24 cellular contexts compared by ENCODE assay signal in genomic region chrX:12327836-12328235, GRCh38.
DNase-seq lines count a peak whose midpoint lies in the region; ATAC-seq, FAIRE-seq and TF ChIP-seq lines count a peak whose summit lies in the region.
"Had no signal": no experiment of that assay in that cellular context is flagged by ENCODE, and none has a peak within 500 bp of the region (broad histone marks: within the 10 kb centered on the region; RNA-seq: fewer than 3 reads in every experiment).

No MANE protein-coding gene starts in this region.

- no peak overlapping the region for H2AK9ac ChIP-seq in IMR-90 (replicated peaks; ENCODE audit: low read depth, low read length, poor library complexity)

- H3K4me3 Mint-ChIP-seq in T-cell (no peak overlapping the region), type B pancreatic cell (no peak overlapping the region)
- H3K4me3 Mint-ChIP-seq: CD4-positive, CD25-positive, alpha-beta regulatory T cell had no signal

- no peaks in the 10 kb centered on the region for H3K79me2 ChIP-seq in mammary epithelial cell (ENCODE audit: insufficient read depth, low read length)

- H3K27me3 ChIP-seq in mammary epithelial cell (ENCODE audit: insufficient read depth, low read length) (no peaks in the 10 kb centered on the region), breast epithelium (peaks cover 0 to 16% of the 10 kb centered on the region in 2 donors), IMR-90 (ENCODE audit: control insufficient read depth, insufficient read depth, low read length) (no peaks in the 10 kb centered on the region), bronchial epithelial cell (ENCODE audit: control insufficient read depth, insufficient read depth, low read length) (no peaks in the 10 kb centered on the region), spleen (replicated peaks in 1 of 7) (peaks cover 0 to 4% (median 0%) of the 10 kb centered on the region in 7 donors)

- H3K27me3 Mint-ChIP-seq in T-cell (peaks cover 0 to 5% of the 10 kb centered on the region in 2 donors), type B pancreatic cell (no peaks in the 10 kb centered on the region)
- H3K27me3 Mint-ChIP-seq: CD4-positive, CD25-positive, alpha-beta regulatory T cell had no signal

- ATAC-seq in IMR-90 (ENCODE audit: low read depth): peak; percentile 48
- no peak for ATAC-seq in T-cell (replicated peaks in 1 of 4)
- no peak for ATAC-seq in GM19035 (IDR thresholded peaks at IDR 0.05; ENCODE audit: unreplicated experiment)

- H3K9me3 ChIP-seq in mammary epithelial cell (replicated peaks; ENCODE audit: insufficient read depth, low read length): no peaks in the 10 kb centered on the region
- H3K9me3 ChIP-seq in breast epithelium: no peaks in the 10 kb centered on the region
- no peaks in the 10 kb centered on the region for H3K9me3 ChIP-seq in IMR-90 (ENCODE audit: control insufficient read depth, insufficient read depth, low read length)
- no peaks in the 10 kb centered on the region for H3K9me3 ChIP-seq in spleen
- H3K9me3 ChIP-seq: BLaER1 had no signal

- CTCF ChIA-PET in mammary epithelial cell (lab: Charles Lee; ENCODE audit: low non-redundant PET): no interaction called here
- CTCF ChIA-PET in IMR-90 (lab: Yijun Ruan, JAX): interaction anchor here (1.3 kb wide), 1 partner anchor 9 kb away, joined by 3 read pairs; no protein-coding TSS in a partner anchor
- CTCF ChIA-PET in T-cell (lab: Charles Lee): no interaction called here

- H3K4ac ChIP-seq in IMR-90 (ENCODE audit: low read depth, low read length): no peak overlapping the region

- H3K9ac ChIP-seq in mammary epithelial cell (ENCODE audit: insufficient read depth, low read length) (no peak overlapping the region), IMR-90 (ENCODE audit: low read depth, low read length) (no peak overlapping the region)
- H3K9ac ChIP-seq: BLaER1 had no signal

- H3K9me3 Mint-ChIP-seq in T-cell (no peaks in the 10 kb centered on the region), type B pancreatic cell (no peaks in the 10 kb centered on the region)

- POLR2A ChIA-PET in IMR-90 (lab: Charles Lee; ENCODE audit: unreplicated experiment) (no interaction called here), T-cell (lab: Charles Lee) (no interaction called here)

- H3K4me1 Mint-ChIP-seq in T-cell (no peaks in the 10 kb centered on the region), type B pancreatic cell (ENCODE audit: unreplicated experiment) (no peaks in the 10 kb centered on the region)
- H3K4me1 Mint-ChIP-seq: CD4-positive, CD25-positive, alpha-beta regulatory T cell had no signal

- H4K91ac ChIP-seq in IMR-90 (ENCODE audit: insufficient read depth, low read depth, low read length): no peak overlapping the region

- H3K4me1 ChIP-seq in mammary epithelial cell (ENCODE audit: insufficient read depth, low read length) (no peaks in the 10 kb centered on the region), breast epithelium (no peaks in the 10 kb centered on the region), IMR-90 (ENCODE audit: control insufficient read depth, insufficient read depth, low read length) (no peaks in the 10 kb centered on the region; the same call in 1 of the 2 replicates), spleen (no peaks in the 10 kb centered on the region)
- H3K4me1 ChIP-seq: BLaER1 had no signal

- dilution Hi-C loops in mammary epithelial cell (cut with HindIII; ENCODE audit: low sequenced_read_pairs) (no loop called here), IMR-90 (cut with HindIII; ENCODE audit: low sequenced_read_pairs, unreplicated experiment) (no loop called here)

- DNase-seq in mammary epithelial cell (peak; percentile 4), breast epithelium (ENCODE audit: low spot score in 2 of 2) (no peak), IMR-90 (peak; percentile 26), bronchial epithelial cell (ENCODE audit: low read depth) (peak; percentile 21), T-cell (no peak), spleen (no peak), type B pancreatic cell (ENCODE audit: extremely low spot score, unreplicated experiment) (no peak)
- DNase-seq: ACHN; CD4-positive, CD25-positive, alpha-beta regulatory T cell; DMS153; DND-41; KG1; MM.1S; NCI-H2029; NCI-H446; NCI-H524 treated with DMSO at 0.1 percent for 48 hours; NCI-H774; PC-9; SHP77 had no signal

- H3K36me3 Mint-ChIP-seq in T-cell (no peaks in the 10 kb centered on the region), type B pancreatic cell (no peaks in the 10 kb centered on the region)
- H3K36me3 Mint-ChIP-seq: CD4-positive, CD25-positive, alpha-beta regulatory T cell had no signal

- intact Hi-C loops in mammary epithelial cell (cut with micrococcal nuclease) (no loop called here), breast epithelium (cut with DNase I; ENCODE audit: low total_unique reads) (no loop called here), IMR-90 (cut with micrococcal nuclease) (loop anchor here (10.0 kb wide), 1 partner anchor 243 kb away; no protein-coding TSS in a partner anchor), spleen (cut with DNase I; ENCODE audit: low total_unique reads) (no loop called here)

- H2AK5ac ChIP-seq in IMR-90 (ENCODE audit: low read depth, low read length): no peak overlapping the region

- no peaks in the 10 kb centered on the region for H3K79me1 ChIP-seq in IMR-90 (ENCODE audit: low read depth in 1 of 2, low read length in 2 of 2)

- no peaks in the 10 kb centered on the region for H3K9me1 ChIP-seq in IMR-90 (ENCODE audit: insufficient read depth, low read length)

- TF ChIP-seq RAD21 in IMR-90 (IDR thresholded peaks at IDR 0.05; ENCODE audit: low read length): no peak

- no TSS peak for BruUV-seq in mammary epithelial cell (replicated peaks; lab: Mats Ljungman, UMichigan)
- BruUV-seq in IMR-90 (replicated peaks; lab: Mats Ljungman, UMichigan): no TSS peak

- H2BK5ac ChIP-seq in IMR-90 (ENCODE audit: low read depth, low read length, poor library complexity, severe bottlenecking): no peak overlapping the region

- H3K56ac ChIP-seq in IMR-90 (ENCODE audit: extremely low read depth, insufficient read depth, low read length): no peak overlapping the region

- H4K5ac ChIP-seq in IMR-90 (ENCODE audit: low read depth, low read length): peak overlapping the region; percentile 31; the same call in 1 of the 2 replicates

- H3K14ac ChIP-seq in IMR-90 (replicated peaks; ENCODE audit: low read depth, low read length): no peak overlapping the region

- H4K20me1 ChIP-seq in mammary epithelial cell (ENCODE audit: insufficient read depth, low read length): no peaks in the 10 kb centered on the region
- H4K20me1 ChIP-seq in IMR-90 (ENCODE audit: insufficient read depth, low read length): no peaks in the 10 kb centered on the region

- TF ChIP-seq CTCF in mammary epithelial cell (conservative IDR thresholded peaks at IDR 0.05 in 1 of 2, IDR thresholded peaks at IDR 0.05 in 1 of 2; ENCODE audit: extremely low read depth in 1 of 2, insufficient read depth in 1 of 2, low read depth in 1 of 2, low read length in 2 of 2) (no peak), breast epithelium (IDR thresholded peaks at IDR 0.05) (no peak), IMR-90 (conservative IDR thresholded peaks at IDR 0.05; ENCODE audit: low read depth, low read length) (no peak), bronchial epithelial cell (IDR thresholded peaks at IDR 0.05; ENCODE audit: insufficient read depth, low read length, severe bottlenecking) (no peak), spleen (IDR thresholded peaks at IDR 0.05 in 8 of 11, conservative IDR thresholded peaks at IDR 0.05 in 3 of 11) (no peak), type B pancreatic cell (conservative IDR thresholded peaks at IDR 0.05) (no peak)

- no peaks in the 10 kb centered on the region for H3K36me3 ChIP-seq in mammary epithelial cell (ENCODE audit: insufficient read depth, low read length)
- no peaks in the 10 kb centered on the region for H3K36me3 ChIP-seq in breast epithelium
- H3K36me3 ChIP-seq in IMR-90 (ENCODE audit: control insufficient read depth, insufficient read depth, low read length): no peaks in the 10 kb centered on the region
- H3K36me3 ChIP-seq in bronchial epithelial cell (ENCODE audit: control insufficient read depth, insufficient read depth, low read length): no peaks in the 10 kb centered on the region
- H3K36me3 ChIP-seq in spleen: no peaks in the 10 kb centered on the region
- H3K36me3 ChIP-seq: BLaER1 had no signal

- no peak overlapping the region; the same call in 1 of the 2 replicates for H3K18ac ChIP-seq in IMR-90 (ENCODE audit: low read depth, low read length)

- H3K23ac ChIP-seq in IMR-90 (ENCODE audit: low read depth, low read length): no peak overlapping the region

- no peak overlapping the region for H3K27ac ChIP-seq in mammary epithelial cell (ENCODE audit: insufficient read depth, low read depth, low read length)
- no peak overlapping the region for H3K27ac ChIP-seq in breast epithelium
- H3K27ac ChIP-seq in IMR-90 (ENCODE audit: insufficient read depth, low read length): no peak overlapping the region
- H3K27ac ChIP-seq in spleen: no peak overlapping the region
- H3K27ac ChIP-seq: 22Rv1, BLaER1, PC-9, RWPE1 had no signal

- no peak for TF ChIP-seq POLR2A in breast epithelium (IDR thresholded peaks at IDR 0.05)
- TF ChIP-seq POLR2A in IMR-90 (IDR thresholded peaks at IDR 0.05; ENCODE audit: low read depth, low read length): no peak
- no peak for TF ChIP-seq POLR2A in spleen (IDR thresholded peaks at IDR 0.05)

- no peak overlapping the region for H2BK20ac ChIP-seq in IMR-90 (ENCODE audit: low read depth, low read length)

- H2BK15ac ChIP-seq in IMR-90 (ENCODE audit: low read depth, low read length): no peak overlapping the region

- H3K4me2 ChIP-seq in mammary epithelial cell (ENCODE audit: insufficient read depth, low read depth, low read length) (no peak overlapping the region), IMR-90 (ENCODE audit: low read depth, low read length) (no peak overlapping the region; the same call in 1 of the 2 replicates)
- H3K4me2 ChIP-seq: BLaER1, PC-9 had no signal

- no peak overlapping the region for H4K8ac ChIP-seq in IMR-90 (ENCODE audit: low read depth in 2 of 2, low read length in 2 of 2)

- H3K4me3 ChIP-seq in mammary epithelial cell (replicated peaks in 1 of 3; ENCODE audit: insufficient read depth in 1 of 3, low read depth in 2 of 3, low read length in 3 of 3) (no peak overlapping the region), breast epithelium (no peak overlapping the region), IMR-90 (ENCODE audit: insufficient read depth, low read depth, low read length) (no peak overlapping the region), bronchial epithelial cell (ENCODE audit: low read depth, low read length) (no peak overlapping the region), spleen (no peak overlapping the region)
- H3K4me3 ChIP-seq: BLaER1, PC-9 had no signal

- H2BK120ac ChIP-seq in IMR-90 (ENCODE audit: low read depth, low read length): no peak overlapping the region

- in situ Hi-C loops in mammary epithelial cell (cut with MboI; ENCODE audit: low sequenced_read_pairs in 2 of 2): no loop called here
- in situ Hi-C loops in IMR-90 (cut with MboI; ENCODE audit: low sequenced_read_pairs): no loop called here

- H2AFZ ChIP-seq in mammary epithelial cell (ENCODE audit: low read depth, low read length) (no peak overlapping the region), IMR-90 (replicated peaks; ENCODE audit: low read length, poor library complexity) (no peak overlapping the region)
- H2AFZ ChIP-seq: PC-9 had no signal

- FAIRE-seq in bronchial epithelial cell (lab: Jason Lieb, UNC): no peak
- FAIRE-seq: G401.6 had no signal

- H3K27ac Mint-ChIP-seq in T-cell: no peak overlapping the region
- no peak overlapping the region for H3K27ac Mint-ChIP-seq in type B pancreatic cell
- H3K27ac Mint-ChIP-seq: CD4-positive, CD25-positive, alpha-beta regulatory T cell had no signal

Comparison
In these comparisons a context has a peak if more than half of its experiments do, and no peak if none do; other contexts are left out.
1. DNase-seq: peak in mammary epithelial cell (single experiment), IMR-90 (single experiment) and bronchial epithelial cell (single experiment); none in breast epithelium (0 of 2), T-cell (0 of 34), spleen (single experiment) and type B pancreatic cell (single experiment).